8 cellular contexts compared by ENCODE assay signal in genomic region chr3:197949767-197950660, GRCh38. TPM values are rescaled to one million over a fixed set of nuclear protein-coding genes. Genes with fewer than 3 reads are reported as not detected.
DNase-seq lines count a peak whose midpoint lies in the region; ATAC-seq and TF ChIP-seq lines count a peak whose summit lies in the region.

RPL35A (plus strand) TSS chr3:197950190; CDS start chr3:197950968, 778 bp downstream.

- H3K36me3 Mint-ChIP-seq in chondrocyte (ENCODE audit: low read depth) = peaks cover 28% of the 10 kb centered on the region

- H3K9me3 Mint-ChIP-seq in chondrocyte (ENCODE audit: low read depth) = no peaks in the 10 kb centered on the region

- no peaks in the 10 kb centered on the region for H3K27me3 Mint-ChIP-seq in chondrocyte (ENCODE audit: low read depth)

- TF ChIP-seq CTCF in chondrocyte (IDR thresholded peaks at IDR 0.05) (no peak), kidney epithelial cell (IDR thresholded peaks at IDR 0.05; ENCODE audit: insufficient read depth, low read length, poor library complexity, severe bottlenecking) (no peak)

- peak within 1 kb of the TSS; percentile 97 for H3K27ac Mint-ChIP-seq in chondrocyte (ENCODE audit: unreplicated experiment)

- H3K4me3 ChIP-seq in kidney epithelial cell (ENCODE audit: low read depth, low read length) = peak within 1 kb of the TSS; percentile 93

- H3K4me1 Mint-ChIP-seq in chondrocyte (ENCODE audit: low read depth) = peaks cover 48% of the 10 kb centered on the region

- peak within 1 kb of the TSS; percentile 95 for H3K4me3 Mint-ChIP-seq in chondrocyte (ENCODE audit: unreplicated experiment)

- ATAC-seq in HG03439 (IDR thresholded peaks at IDR 0.05; ENCODE audit: unreplicated experiment) = peak; percentile 87

- DNase-seq in AML-193 (lab: John Stamatoyannopoulos, UW) = peak; percentile 97 to 99
- DNase-seq in NCI-H510A treated with DMSO at 0.1 percent for 48 hours (lab: John Stamatoyannopoulos, UW) = peak; percentile 99
- peak; percentile 70 to 75 for DNase-seq in activated CD4-positive, alpha-beta T cell treated with anti-CD3 and anti-CD28 coated beads for 24 hours (ENCODE audit: low read depth in 2 of 2)
- DNase-seq in chondrocyte (ENCODE audit: low spot score) = no peak
- peak; percentile 88 for DNase-seq in kidney epithelial cell (ENCODE audit: low read depth)
- DNase-seq in stimulated activated CD4-positive, alpha-beta T cell treated with anti-CD3 and anti-CD28 coated beads, Interleukin-15, amount 100 ng/mL, for 48 hours (ENCODE audit: low read depth in 2 of 2) = peak; percentile 72 to 80

- peak; percentile 98 for TF ChIP-seq POLR2A in GM19193 (IDR thresholded peaks at IDR 0.05; ENCODE audit: extremely low read depth, insufficient read depth, insufficient read length)

- peaks cover 2% of the 10 kb centered on the region for H3K36me3 ChIP-seq in kidney epithelial cell (ENCODE audit: control insufficient read depth, insufficient read depth, low read length)

- no peaks in the 10 kb centered on the region for H3K27me3 ChIP-seq in kidney epithelial cell (ENCODE audit: control insufficient read depth, insufficient read depth, low read length)

RNA-seq across cellular contexts. Expression of gene RPL35A, which starts in this region (rescaled TPM):
- total RNA-seq in chondrocyte (657 to 708 TPM (median 675 TPM) in 3 replicates), kidney epithelial cell (988 and 1,140 TPM in 2 replicates)
